In genomic region chr5:14326035-14326909, GRCh38 we compare ENCODE assay signal across 9 cellular contexts.
DNase-seq lines count a peak whose midpoint lies in the region; ATAC-seq and TF ChIP-seq lines count a peak whose summit lies in the region.
"Had no signal": no experiment of that assay in that cellular context is flagged by ENCODE, and none has a peak within 500 bp of the region (broad histone marks: within the 10 kb centered on the region; RNA-seq: fewer than 3 reads in every experiment).

No MANE protein-coding gene starts in this region.

- H3K4me3 Mint-ChIP-seq in stimulated activated naive CD8-positive, alpha-beta T cell treated with anti-CD3 and anti-CD28 coated beads, Interleukin-15, amount 100 ng/mL, for 72 hours: no peak overlapping the region

- no peak for DNase-seq in stimulated activated naive CD8-positive, alpha-beta T cell treated with anti-CD3 and anti-CD28 coated beads, Interleukin-15, amount 100 ng/mL, for 72 hours
- no peak for DNase-seq in stimulated activated naive CD8-positive, alpha-beta T cell treated with anti-CD3 and anti-CD28 coated beads, Interleukin-15, Interleukin-2, amounts not matched to agents 100 U/mL and 50 U/mL, for 24 hours
- DNase-seq in SK-N-SH (peak; percentile 42), left ventricle myocardium superior (no peak), vagina (ENCODE audit: extremely low spot score in 2 of 2) (no peak)
- DNase-seq: NCI-H187 treated with DMSO at 0.1 percent for 48 hours had no signal

- peaks cover 53% of the 10 kb centered on the region for H4K20me1 ChIP-seq in SK-N-SH (ENCODE audit: insufficient read depth)

- H3K27me3 ChIP-seq in SK-N-SH (ENCODE audit: insufficient read depth) (no peaks in the 10 kb centered on the region), vagina (no peaks in the 10 kb centered on the region)

- H3K79me2 ChIP-seq in SK-N-SH (ENCODE audit: insufficient read depth): peaks cover 99% of the 10 kb centered on the region

- H3K4me1 ChIP-seq in SK-N-SH (ENCODE audit: control insufficient read depth in 1 of 2, insufficient read depth in 2 of 2, low read depth in 1 of 2, low read length in 1 of 2): peaks cover 0 to 11% of the 10 kb centered on the region in 2 experiments; a peak in 1 of 4 replicates
- H3K4me1 ChIP-seq in vagina: no peaks in the 10 kb centered on the region

- no peaks in the 10 kb centered on the region for H3K9me2 ChIP-seq in SK-N-SH

- H3F3A ChIP-seq in SK-N-SH (replicated peaks; ENCODE audit: insufficient read depth): peaks cover 25% of the 10 kb centered on the region

- peaks cover 4 to 12% of the 10 kb centered on the region in 2 donors for H3K9me3 Mint-ChIP-seq in stimulated activated naive CD8-positive, alpha-beta T cell treated with anti-CD3 and anti-CD28 coated beads, Interleukin-15, amount 100 ng/mL, for 72 hours

- no peak for TF ChIP-seq POLR2A in vagina (IDR thresholded peaks at IDR 0.05)

- H3K4me2 ChIP-seq in SK-N-SH: no peak overlapping the region

- intact Hi-C loops in left ventricle myocardium superior (cut with micrococcal nuclease): no loop called here
- intact Hi-C loops in vagina (cut with DNase I): no loop called here

- no peak for TF ChIP-seq EP300 in SK-N-SH (IDR thresholded peaks at IDR 0.05; ENCODE audit: borderline replicate concordance in 1 of 2, low read depth in 1 of 2, low read length in 1 of 2)

- H3K9ac ChIP-seq in SK-N-SH: no peak overlapping the region

- no peaks in the 10 kb centered on the region for H3K27me3 Mint-ChIP-seq in stimulated activated naive CD8-positive, alpha-beta T cell treated with anti-CD3 and anti-CD28 coated beads, Interleukin-15, amount 100 ng/mL, for 72 hours

- ATAC-seq in stimulated activated naive CD8-positive, alpha-beta T cell treated with anti-CD3 and anti-CD28 coated beads, Interleukin-15, amount 100 ng/mL, for 72 hours: peak; percentile 49
- ATAC-seq in stimulated activated naive CD8-positive, alpha-beta T cell treated with anti-CD3 and anti-CD28 coated beads, Interleukin-15, Interleukin-2, amounts not matched to agents 100 U/mL and 50 U/mL, for 24 hours: no peak
- ATAC-seq in left ventricle myocardium superior: peak; percentile 86
- no peak for ATAC-seq in HG02884 (IDR thresholded peaks at IDR 0.05; ENCODE audit: unreplicated experiment)
- no peak for ATAC-seq in GM18498 (IDR thresholded peaks at IDR 0.05; ENCODE audit: unreplicated experiment)
- no peak for ATAC-seq in HG03025 (IDR thresholded peaks at IDR 0.05; ENCODE audit: low FRiP score, unreplicated experiment)

- H2AFZ ChIP-seq in SK-N-SH (ENCODE audit: low read depth): no peak overlapping the region

- no peak overlapping the region for H3K4me3 ChIP-seq in SK-N-SH (ENCODE audit: low read depth in 2 of 2, low read length in 1 of 2)
- H3K4me3 ChIP-seq in vagina: no peak overlapping the region

- H3K27ac Mint-ChIP-seq in stimulated activated naive CD8-positive, alpha-beta T cell treated with anti-CD3 and anti-CD28 coated beads, Interleukin-15, amount 100 ng/mL, for 72 hours: no peak overlapping the region

- WGBS in SK-N-SH (ENCODE audit: low lambda C conversion rate): 83% methylated on average over 10 of the region's 10 CpGs

- H3K4me1 Mint-ChIP-seq in stimulated activated naive CD8-positive, alpha-beta T cell treated with anti-CD3 and anti-CD28 coated beads, Interleukin-15, amount 100 ng/mL, for 72 hours: peaks cover 10% of the 10 kb centered on the region

- POLR2A ChIA-PET in SK-N-SH (lab: Yijun Ruan, JAX): no interaction called here

- no peaks in the 10 kb centered on the region for H3K9me3 ChIP-seq in SK-N-SH
- no peaks in the 10 kb centered on the region for H3K9me3 ChIP-seq in vagina

- peak; percentile 50; the same call in 1 of the 2 replicates for TF ChIP-seq RAD21 in SK-N-SH (IDR thresholded peaks at IDR 0.05; ENCODE audit: low read length)

- peak overlapping the region in 1 of 2 experiments; percentile 67; a peak in 2 of 4 replicates for H3K27ac ChIP-seq in SK-N-SH (ENCODE audit: low read depth in 2 of 2, low read length in 1 of 2)
- no peak overlapping the region for H3K27ac ChIP-seq in vagina

- H3K36me3 ChIP-seq in SK-N-SH (replicated peaks in 1 of 2; ENCODE audit: control insufficient read depth in 1 of 2, insufficient read depth in 2 of 2, low read length in 1 of 2): peaks cover 47 to 54% of the 10 kb centered on the region in 2 experiments
- peaks cover 0 to 3% of the 10 kb centered on the region in 2 donors for H3K36me3 ChIP-seq in vagina

- TF ChIP-seq CTCF in SK-N-SH (IDR thresholded peaks at IDR 0.05) (peak; percentile 47), vagina (IDR thresholded peaks at IDR 0.05) (no peak)

- CTCF ChIA-PET in SK-N-SH (lab: Yijun Ruan, JAX): interaction anchor here (0.5 to 3.1 kb wide), 23 partner anchors 11 to 354 kb away, joined by 3 to 13 read pairs (median 4); partner anchors contain the start of gene OTULINL

TF ChIP-seq in SK-N-SH, 30 proteins besides CTCF, POLR2A, EP300 and RAD21:
- TF ChIP-seq GATA2 (CRISPR knock-in tag; IDR thresholded peaks at IDR 0.05) (0 out of 2 replicates have a peak, but pooled peaks have one; percentile 29), RFX5 (IDR thresholded peaks at IDR 0.05; ENCODE audit: low read length) (no peak), SMC3 (IDR thresholded peaks at IDR 0.05; ENCODE audit: low read depth, low read length) (peak; percentile 24; the same call in 1 of the 2 replicates)

Comparison
In these comparisons a context has a peak if more than half of its experiments do, and no peak if none do; other contexts are left out.
1. ATAC-seq: peak in stimulated activated naive CD8-positive, alpha-beta T cell treated with anti-CD3 and anti-CD28 coated beads, Interleukin-15, amount 100 ng/mL, for 72 hours (single experiment) and left ventricle myocardium superior (single experiment); none in stimulated activated naive CD8-positive, alpha-beta T cell treated with anti-CD3 and anti-CD28 coated beads, Interleukin-15, Interleukin-2, amounts not matched to agents 100 U/mL and 50 U/mL, for 24 hours (single experiment), HG02884 (single experiment), GM18498 (single experiment) and HG03025 (single experiment).